8 cellular contexts compared by ENCODE assay signal in the genomic region with DNA sequence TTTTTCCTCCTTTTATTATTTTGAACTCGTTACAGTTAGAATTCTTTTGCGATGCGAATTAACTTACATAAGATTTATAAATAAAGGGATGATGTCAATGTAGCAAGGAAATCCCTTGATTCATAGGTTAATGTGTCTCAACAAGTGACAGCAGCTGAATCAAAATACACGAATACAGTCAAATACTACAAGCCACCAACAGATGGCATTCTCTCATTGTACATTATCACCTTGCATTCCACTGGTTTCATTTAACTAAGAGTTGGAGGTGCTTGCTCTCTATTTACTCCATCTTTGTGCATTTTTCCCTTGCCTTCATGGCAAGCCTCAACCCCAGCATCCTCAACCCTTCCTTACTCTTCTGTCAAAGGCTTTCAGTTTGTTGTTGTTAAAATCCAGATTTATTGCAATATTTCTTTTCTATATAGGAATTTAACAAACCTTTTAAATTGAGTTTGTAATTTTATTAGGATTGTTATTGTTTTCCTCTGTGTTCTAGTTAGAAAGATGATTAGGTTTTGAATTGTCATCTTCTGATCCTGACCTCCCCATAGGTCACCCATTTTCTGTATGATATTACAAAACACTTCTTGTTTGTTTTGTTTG.
A peak's percentile ranks its signal among the peaks of the same experiment; 100 is the strongest.
DNase-seq lines count a peak whose midpoint lies in the region; ATAC-seq and TF ChIP-seq lines count a peak whose summit lies in the region.

No MANE protein-coding gene starts in this region.

- no peaks in the 10 kb centered on the region for H4K20me1 ChIP-seq in PC-9 (ENCODE audit: insufficient read depth)
- no peaks in the 10 kb centered on the region for H4K20me1 ChIP-seq in neural cell (ENCODE audit: insufficient read depth)

- DNase-seq in heart right ventricle (no peak), Right ventricle myocardium inferior (ENCODE audit: missing footprints) (no peak), H7 (peak; percentile 8), KG1 (lab: John Stamatoyannopoulos, UW) (peak; percentile 14), PC-9 (peak in 1 of 2 experiments; percentile 35), epithelial cell of esophagus (ENCODE audit: low read depth) (peak; percentile 83), T-helper 9 cell (no peak)

- WGBS in heart right ventricle, 2 donors = 4 to 5% methylated on average over 4 of the region's 4 CpGs

- BruUV-seq in PC-9 (replicated peaks; lab: Mats Ljungman, UMichigan) = no TSS peak

- POLR2A ChIA-PET in PC-9 (lab: Charles Lee; ENCODE audit: unreplicated experiment) = no interaction called here

- H3K4me2 ChIP-seq in PC-9 (no peak overlapping the region), neural cell (ENCODE audit: low read length) (no peak overlapping the region)

- TF ChIP-seq CTCF in heart right ventricle (IDR thresholded peaks at IDR 0.05) (peak; percentile 29 to 73 (median 62)), PC-9 (conservative IDR thresholded peaks at IDR 0.05) (peak; percentile 74), epithelial cell of esophagus (IDR thresholded peaks at IDR 0.05; ENCODE audit: insufficient read depth, low read depth, low read length, missing control alignments) (peak; percentile 72), neural cell (IDR thresholded peaks at IDR 0.05; ENCODE audit: poor library complexity, severe bottlenecking) (peak; percentile 69)

- no peaks in the 10 kb centered on the region for H3K9me2 ChIP-seq in PC-9 (ENCODE audit: insufficient read depth)
- H3K9me2 ChIP-seq in neural cell (ENCODE audit: insufficient read depth, low read length) = no peaks in the 10 kb centered on the region

- no peaks in the 10 kb centered on the region for H3K36me3 ChIP-seq in heart right ventricle
- no peaks in the 10 kb centered on the region for H3K36me3 ChIP-seq in H7 (replicated peaks; ENCODE audit: control insufficient read depth, insufficient read depth, low read length)
- no peaks in the 10 kb centered on the region for H3K36me3 ChIP-seq in PC-9 (ENCODE audit: low read depth)
- no peaks in the 10 kb centered on the region for H3K36me3 ChIP-seq in neural cell (ENCODE audit: insufficient read depth, low read length)

- intact Hi-C loops in heart right ventricle (cut with DNase I) (loop anchor here in 8 of 10 donors (2.0 to 10.0 kb wide), 7 partner anchors 89 to 371 kb away; no protein-coding TSS in a partner anchor), Right ventricle myocardium inferior (cut with DNase I) (loop anchor here (2.0 to 5.0 kb wide), 3 partner anchors 89 to 369 kb away; no protein-coding TSS in a partner anchor), PC-9 (cut with micrococcal nuclease; ENCODE audit: unreplicated experiment) (loop anchor here (1.0 to 5.0 kb wide), 5 partner anchors 79 to 486 kb away; partner anchors contain the start of genes DBF4 and SLC25A40)

- no peaks in the 10 kb centered on the region for H3K79me2 ChIP-seq in PC-9 (ENCODE audit: low read depth)
- H3K79me2 ChIP-seq in neural cell (replicated peaks; ENCODE audit: insufficient read depth, low read length) = no peaks in the 10 kb centered on the region

- H3K27me3 ChIP-seq in heart right ventricle (no peaks in the 10 kb centered on the region), H7 (ENCODE audit: control insufficient read depth, insufficient read depth, low read length) (no peaks in the 10 kb centered on the region), PC-9 (ENCODE audit: insufficient read depth, low read depth) (no peaks in the 10 kb centered on the region), neural cell (ENCODE audit: insufficient read depth, low read depth, low read length) (no peaks in the 10 kb centered on the region)

- H2AFZ ChIP-seq in PC-9 (no peak overlapping the region), neural cell (ENCODE audit: low read depth, low read length) (no peak overlapping the region)

- H3K9me3 ChIP-seq in heart right ventricle (peaks cover 0 to 22% (median 0%) of the 10 kb centered on the region in 11 donors), PC-9 (ENCODE audit: insufficient read depth, low read depth) (no peaks in the 10 kb centered on the region), neural cell (ENCODE audit: low read length) (no peaks in the 10 kb centered on the region)

- H3F3A ChIP-seq in PC-9 (ENCODE audit: insufficient read depth, low read depth) = no peaks in the 10 kb centered on the region
- no peaks in the 10 kb centered on the region for H3F3A ChIP-seq in neural cell (ENCODE audit: insufficient read depth, low read length, poor library complexity, severe bottlenecking)

- no peak overlapping the region for H3K4me3 ChIP-seq in heart right ventricle
- H3K4me3 ChIP-seq in H7 (ENCODE audit: insufficient read depth, low read depth, low read length) = no peak overlapping the region
- no peak overlapping the region for H3K4me3 ChIP-seq in PC-9
- no peak overlapping the region for H3K4me3 ChIP-seq in epithelial cell of esophagus (ENCODE audit: low read length)
- no peak overlapping the region for H3K4me3 ChIP-seq in neural cell (ENCODE audit: low read length)

- TF ChIP-seq RAD21 in neural cell (conservative IDR thresholded peaks at IDR 0.05) = peak; percentile 64

- CTCF ChIA-PET in PC-9 (lab: Charles Lee) = interaction anchor here (0.6 kb wide), 1 partner anchor 314 kb away, joined by 3 read pairs; no protein-coding TSS in a partner anchor

- no peak overlapping the region for H3K9ac ChIP-seq in neural cell (ENCODE audit: low read length)

- ATAC-seq in heart right ventricle (peak in 3 of 8 donors; percentile 28 to 41 (median 41)), Right ventricle myocardium inferior (no peak)

- no peak for TF ChIP-seq EP300 in neural cell (conservative IDR thresholded peaks at IDR 0.05; ENCODE audit: poor library complexity, severe bottlenecking)

- H3K4me1 ChIP-seq in heart right ventricle (no peaks in the 10 kb centered on the region), PC-9 (replicated peaks; ENCODE audit: insufficient read depth) (no peaks in the 10 kb centered on the region)

- no peak overlapping the region for H3K27ac ChIP-seq in heart right ventricle
- H3K27ac ChIP-seq in PC-9 = no peak overlapping the region
- no peak overlapping the region for H3K27ac ChIP-seq in neural cell (ENCODE audit: low read length)

TF ChIP-seq in neural cell, 6 proteins besides CTCF, POLR2A, EP300 and RAD21:
- TF ChIP-seq POLR2AphosphoS5 (IDR thresholded peaks at IDR 0.05) = no peak
- no peak for TF ChIP-seq TAF1 (IDR thresholded peaks at IDR 0.05; ENCODE audit: low read depth)
- peak; percentile 71 for TF ChIP-seq SMC3 (conservative IDR thresholded peaks at IDR 0.05; ENCODE audit: poor library complexity)
- TF ChIP-seq REST (IDR thresholded peaks at IDR 0.05; ENCODE audit: borderline replicate concordance) = no peak
- no peak for TF ChIP-seq MXI1 (conservative IDR thresholded peaks at IDR 0.05; ENCODE audit: poor library complexity, severe bottlenecking)

Comparison
In these comparisons a context has a peak if more than half of its experiments do, and no peak if none do; other contexts are left out.
1. DNase-seq: peak in H7 (single experiment), KG1 (single experiment) and epithelial cell of esophagus (single experiment); none in heart right ventricle (0 of 2), Right ventricle myocardium inferior (single experiment) and T-helper 9 cell (single experiment).
2. Peak in every context shown above with its lines, with median percentiles within 50 percentile points of each other: CTCF ChIP-seq.